1 cellular context compared by ENCODE assay signal in genomic region chr10:72316748-72317435, GRCh38.
TF ChIP-seq lines count a peak whose summit lies in the region.

No MANE protein-coding gene starts in this region.

TF ChIP-seq in HepG2, 621 proteins besides CTCF, POLR2A, EP300 and RAD21 (continued from another document and continues in another):
- TF ChIP-seq ZNF609 (CRISPR knock-in tag; IDR thresholded peaks at IDR 0.05; ENCODE audit: borderline replicate concordance) (peak; percentile 53; the same call in 1 of the 2 replicates), DNMT3B (CRISPR knock-in tag; conservative IDR thresholded peaks at IDR 0.05) (peak; percentile 90; the same call in 1 of the 2 replicates), PBX2 (CRISPR knock-in tag; IDR thresholded peaks at IDR 0.05) (peak; percentile 29; the same call in 1 of the 2 replicates), KLF13 (CRISPR knock-in tag; IDR thresholded peaks at IDR 0.05) (no peak), NFIC (IDR thresholded peaks at IDR 0.05; ENCODE audit: low read length) (no peak), SOX13 (IDR thresholded peaks at IDR 0.05) (no peak), SOX13 (CRISPR knock-in tag; conservative IDR thresholded peaks at IDR 0.05 in 1 of 2, IDR thresholded peaks at IDR 0.05 in 1 of 2) (peak in 1 of 2 experiments; percentile 80; a peak in 2 of 4 replicates), ZMYM3 (CRISPR knock-in tag; IDR thresholded peaks at IDR 0.05) (peak; percentile 87), KLF9 (CRISPR knock-in tag; IDR thresholded peaks at IDR 0.05; ENCODE audit: low read depth) (no peak; the same call in 1 of the 2 replicates), NFKB2 (CRISPR knock-in tag; IDR thresholded peaks at IDR 0.05; ENCODE audit: borderline replicate concordance) (peak; percentile 96), BRD4 (CRISPR knock-in tag; IDR thresholded peaks at IDR 0.05) (peak; percentile 79), ATF5 (CRISPR knock-in tag; IDR thresholded peaks at IDR 0.05; ENCODE audit: low read depth) (no peak), ZNF205 (CRISPR knock-in tag; IDR thresholded peaks at IDR 0.05) (peak; percentile 85), EEA1 (CRISPR knock-in tag; IDR thresholded peaks at IDR 0.05; ENCODE audit: borderline replicate concordance) (peak; percentile 27; the same call in 1 of the 2 replicates), SATB2 (CRISPR knock-in tag; IDR thresholded peaks at IDR 0.05) (0 out of 2 replicates have a peak, but pooled peaks have one; percentile 88), ZNF225 (CRISPR knock-in tag; IDR thresholded peaks at IDR 0.05) (peak; percentile 67; the same call in 1 of the 2 replicates), ZIK1 (CRISPR knock-in tag; IDR thresholded peaks at IDR 0.05; ENCODE audit: borderline replicate concordance, low read depth) (peak; percentile 88; the same call in 1 of the 2 replicates), ZSCAN31 (CRISPR knock-in tag; IDR thresholded peaks at IDR 0.05; ENCODE audit: low read depth) (peak; percentile 54; the same call in 1 of the 2 replicates), ARNT2 (CRISPR knock-in tag; IDR thresholded peaks at IDR 0.05; ENCODE audit: low read depth) (peak; percentile 82), TEF (CRISPR knock-in tag; IDR thresholded peaks at IDR 0.05) (peak; percentile 36; the same call in 1 of the 2 replicates), FOXA3 (CRISPR knock-in tag; IDR thresholded peaks at IDR 0.05) (peak; percentile 63; the same call in 1 of the 2 replicates), ZNF143 (CRISPR knock-in tag; IDR thresholded peaks at IDR 0.05) (peak; percentile 32; the same call in 1 of the 2 replicates), KAT8 (CRISPR knock-in tag; IDR thresholded peaks at IDR 0.05) (peak; percentile 52), ZNF614 (CRISPR knock-in tag; IDR thresholded peaks at IDR 0.05; ENCODE audit: borderline replicate concordance) (peak; percentile 77; the same call in 1 of the 2 replicates), NCOA1 (CRISPR knock-in tag; IDR thresholded peaks at IDR 0.05) (0 out of 2 replicates have a peak, but pooled peaks have one; percentile 74), ZNF724P (CRISPR knock-in tag; IDR thresholded peaks at IDR 0.05; ENCODE audit: borderline replicate concordance) (0 out of 2 replicates have a peak, but pooled peaks have one; percentile 44), ZNF124 (CRISPR knock-in tag; IDR thresholded peaks at IDR 0.05) (0 out of 2 replicates have a peak, but pooled peaks have one; percentile 51), CBX1 (IDR thresholded peaks at IDR 0.05; ENCODE audit: low read depth) (peak; percentile 74), SNAPC4 (CRISPR knock-in tag; IDR thresholded peaks at IDR 0.05) (0 out of 2 replicates have a peak, but pooled peaks have one; percentile 68), ZNF746 (CRISPR knock-in tag; IDR thresholded peaks at IDR 0.05) (peak; percentile 63; the same call in 1 of the 2 replicates), MIXL1 (CRISPR knock-in tag; IDR thresholded peaks at IDR 0.05) (peak; percentile 77; the same call in 1 of the 2 replicates), SRY (CRISPR knock-in tag; IDR thresholded peaks at IDR 0.05) (peak; percentile 79), ZFP91 (CRISPR knock-in tag; IDR thresholded peaks at IDR 0.05; ENCODE audit: borderline replicate concordance) (peak; percentile 67; the same call in 1 of the 2 replicates), BCL3 (CRISPR knock-in tag; IDR thresholded peaks at IDR 0.05) (0 out of 2 replicates have a peak, but pooled peaks have one; percentile 8), BCLAF1 (IDR thresholded peaks at IDR 0.05) (no peak), ZNF274 (CRISPR knock-in tag; IDR thresholded peaks at IDR 0.05) (peak; percentile 71; the same call in 1 of the 2 replicates), BHLHE40 (IDR thresholded peaks at IDR 0.05; ENCODE audit: low read length) (peak; percentile 74), HNF4A (CRISPR knock-in tag; IDR thresholded peaks at IDR 0.05) (peak; percentile 26; the same call in 1 of the 2 replicates), ZNF20 (CRISPR knock-in tag; IDR thresholded peaks at IDR 0.05) (no peak), ZSCAN22 (CRISPR knock-in tag; IDR thresholded peaks at IDR 0.05) (peak; percentile 55; the same call in 1 of the 2 replicates), ZNF34 (CRISPR knock-in tag; IDR thresholded peaks at IDR 0.05; ENCODE audit: borderline replicate concordance) (0 out of 2 replicates have a peak, but pooled peaks have one; percentile 17), TSC22D2 (CRISPR knock-in tag; IDR thresholded peaks at IDR 0.05; ENCODE audit: borderline replicate concordance) (0 out of 2 replicates have a peak, but pooled peaks have one; percentile 61)
